25 cellular contexts compared by ENCODE assay signal in genomic region chrX:63525491-63525890, GRCh38.
DNase-seq lines count a peak whose midpoint lies in the region; ATAC-seq and TF ChIP-seq lines count a peak whose summit lies in the region.
"Had no signal": no experiment of that assay in that cellular context is flagged by ENCODE, and none has a peak within 500 bp of the region (broad histone marks: within the 10 kb centered on the region; RNA-seq: fewer than 3 reads in every experiment).

No MANE protein-coding gene starts in this region.

- no peak overlapping the region for H3K27ac ChIP-seq in iPS-18a (ENCODE audit: low read length)
- H3K27ac ChIP-seq: epithelial cell of prostate, RWPE1, SK-N-MC, skin epidermis, upper lobe of right lung had no signal

- H3K9ac ChIP-seq in iPS-18a (ENCODE audit: low read length), result no peak overlapping the region

- no peaks in the 10 kb centered on the region for H3K36me3 ChIP-seq in iPS-18a (ENCODE audit: control insufficient read depth, low read depth, low read length)
- H3K36me3 ChIP-seq: upper lobe of right lung had no signal

- H3K4me3 ChIP-seq in GM12865 (ENCODE audit: low read depth, low read length), result no peak overlapping the region
- peak overlapping the region; percentile 7 for H3K4me3 ChIP-seq in iPS-18a (ENCODE audit: low read length)
- H3K4me3 ChIP-seq: SK-N-MC, skin epidermis, upper lobe of right lung had no signal

- no peak for TF ChIP-seq CTCF in GM12865 (IDR thresholded peaks at IDR 0.05; ENCODE audit: insufficient read depth, low read depth, low read length, missing control alignments)

- peaks cover 13% of the 10 kb centered on the region for H3K9me3 ChIP-seq in iPS-18a (ENCODE audit: control insufficient read depth, low read depth, low read length)
- H3K9me3 ChIP-seq: upper lobe of right lung had no signal

- H3K27me3 ChIP-seq in iPS-18a (ENCODE audit: control insufficient read depth, insufficient read depth, low read length), result no peaks in the 10 kb centered on the region
- H3K27me3 ChIP-seq: upper lobe of right lung had no signal

- peak; percentile 49 for DNase-seq in GM12865 (ENCODE audit: low read depth)
- no peak for DNase-seq in AG08396 (ENCODE audit: low spot score)
- no peak for DNase-seq in NCI-H774 (lab: John Stamatoyannopoulos, UW)
- DNase-seq in activated CD4-positive, alpha-beta T cell treated with anti-CD3 and anti-CD28 coated beads for 48 hours, result no peak
- DNase-seq: activated CD4-positive, alpha-beta T cell treated with anti-CD3 and anti-CD28 coated beads for 1 hour; activated CD8-positive, alpha-beta T cell treated with anti-CD3 and anti-CD28 coated beads, Interleukin-2, amount 10 ng/mL, durations not matched to agents 7 days and 5 days; activated effector memory CD4-positive, alpha-beta T cell treated with anti-CD3 and anti-CD28 coated beads, Interleukin-2, amount 50 U/mL, for 16 hours; CD8-positive, alpha-beta memory T cell; DMS53; head of caudate nucleus; Karpas-422; mesenchymal stem cell; NCI-H1930; substantia nigra; T-helper 17 cell; upper lobe of right lung had no signal

- ATAC-seq in GM19438 (IDR thresholded peaks at IDR 0.05; ENCODE audit: low read depth, unreplicated experiment) (peak; percentile 70), HG02870 (IDR thresholded peaks at IDR 0.05; ENCODE audit: unreplicated experiment) (peak; percentile 90), HG03139 (IDR thresholded peaks at IDR 0.05; ENCODE audit: unreplicated experiment) (no peak)
- ATAC-seq: activated CD8-positive, alpha-beta T cell treated with anti-CD3 and anti-CD28 coated beads, Interleukin-2, amount 10 ng/mL, durations not matched to agents 7 days and 5 days; left lobe of liver; T-helper 17 cell; upper lobe of right lung had no signal

- H3K4me1 ChIP-seq in iPS-18a (ENCODE audit: control insufficient read depth, low read depth, low read length), result peaks cover 3% of the 10 kb centered on the region
- H3K4me1 ChIP-seq: upper lobe of right lung had no signal
